In the genomic region with DNA sequence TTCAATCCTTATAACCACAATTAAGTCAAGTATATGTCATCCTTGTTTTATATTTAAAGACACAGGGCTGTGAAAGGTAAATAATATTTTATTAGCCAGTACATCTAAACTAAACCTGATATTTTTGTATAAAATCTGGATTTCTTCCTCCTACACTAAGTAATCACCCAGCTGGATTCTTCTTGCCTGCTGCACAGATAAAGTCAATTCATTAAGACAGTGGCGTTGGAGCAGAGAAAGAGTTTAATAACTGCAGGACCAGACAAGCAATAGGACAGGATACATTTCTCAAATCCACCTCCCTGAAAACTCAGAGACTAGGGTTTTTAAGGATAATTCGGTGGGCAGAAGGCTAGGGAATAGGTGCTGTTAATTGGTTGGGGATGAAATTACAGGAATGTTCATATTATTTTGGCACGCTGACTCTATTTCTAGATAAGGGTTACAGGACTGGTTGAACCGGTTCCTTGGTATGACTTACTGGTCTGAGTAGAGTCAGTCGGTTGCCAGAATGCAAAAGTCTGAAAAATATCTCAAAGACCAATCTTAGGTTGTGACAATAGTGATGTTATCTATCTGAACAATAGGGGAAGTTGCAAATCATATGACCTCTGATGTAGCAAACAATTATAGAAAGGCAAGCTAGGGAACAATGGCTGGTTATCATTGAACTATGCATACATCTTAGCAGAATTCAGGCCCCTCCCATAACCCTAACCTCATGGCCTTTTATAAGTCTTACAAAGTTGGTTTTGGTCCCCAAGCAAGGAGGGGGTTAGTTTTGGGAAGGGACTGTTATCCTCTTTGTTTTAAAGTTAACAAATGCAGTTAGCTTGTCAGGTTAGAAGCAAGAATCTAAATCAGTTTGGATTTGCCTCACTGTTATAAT, we compare ENCODE assay signal across 17 cellular contexts.
DNase-seq lines count a peak whose midpoint lies in the region; ATAC-seq, FAIRE-seq and TF ChIP-seq lines count a peak whose summit lies in the region.
"Had no signal": no experiment of that assay in that cellular context is flagged by ENCODE, and none has a peak within 500 bp of the region (broad histone marks: within the 10 kb centered on the region; RNA-seq: fewer than 3 reads in every experiment).

No MANE protein-coding gene starts in this region.

- no peak overlapping the region for H3K9ac ChIP-seq in kidney (ENCODE audit: low read length in 2 of 2)

- H3K27ac ChIP-seq in RWPE1: no peak overlapping the region
- H3K27ac ChIP-seq in thyroid gland: peak overlapping the region; percentile 72 to 85 (median 83)
- no peak overlapping the region for H3K27ac ChIP-seq in kidney (ENCODE audit: low read depth in 2 of 2, low read length in 2 of 2)
- H3K27ac ChIP-seq: ovary had no signal

- no peaks in the 10 kb centered on the region for H3K9me3 ChIP-seq in thyroid gland
- H3K9me3 ChIP-seq in kidney (ENCODE audit: control insufficient read depth in 1 of 2, low read length in 2 of 2): no peaks in the 10 kb centered on the region
- H3K9me3 ChIP-seq: ovary had no signal

- no peak for TF ChIP-seq POLR2A in thyroid gland (IDR thresholded peaks at IDR 0.05)

- peaks cover 28 to 31% of the 10 kb centered on the region in 2 donors for H3K4me1 ChIP-seq in thyroid gland
- H3K4me1 ChIP-seq in kidney (ENCODE audit: control insufficient read depth in 1 of 2, insufficient read depth in 1 of 2, low read depth in 1 of 2, low read length in 2 of 2): no peaks in the 10 kb centered on the region

- no peak for ATAC-seq in HG02981 (IDR thresholded peaks at IDR 0.05; ENCODE audit: unreplicated experiment)
- ATAC-seq: Panc1 had no signal

- TF ChIP-seq CTCF in RWPE1 (conservative IDR thresholded peaks at IDR 0.05; ENCODE audit: low read depth): no peak
- no peak for TF ChIP-seq CTCF in thyroid gland (IDR thresholded peaks at IDR 0.05)
- no peak for TF ChIP-seq CTCF in kidney (IDR thresholded peaks at IDR 0.05; ENCODE audit: borderline replicate concordance, extremely low read depth, insufficient read depth)

- intact Hi-C loops in thyroid gland (cut with DNase I) (no loop called here), kidney (cut with DNase I) (no loop called here)

- 31 to 43% methylated on average over 5 of the region's 5 CpGs for WGBS in thyroid gland, 2 donors

- DNase-seq in NCI-H2196 (lab: John Stamatoyannopoulos, UW; ENCODE audit: unreplicated experiment) (peak; percentile 50), NCI-H2196 treated with DMSO at 0.1 percent for 48 hours (lab: John Stamatoyannopoulos, UW; ENCODE audit: unreplicated experiment) (no peak), RWPE1 (ENCODE audit: low spot score) (peak; percentile 44), left kidney (ENCODE audit: low read depth, low spot score) (peak; percentile 37), thyroid gland (peak; percentile 30 to 37), kidney (no peak), GDM1 (lab: John Stamatoyannopoulos, UW) (no peak)
- DNase-seq: activated CD4-positive, alpha-beta memory T cell treated with anti-CD3 and anti-CD28 coated beads, Interleukin-2, amount 10 ng/mL, durations not matched to agents 7 days and 5 days; DND-41; KG1; NCI-H1417 treated with DMSO at 0.1 percent for 48 hours; NCI-H69; ovary; stimulated activated CD4-positive, alpha-beta T cell treated with anti-CD3 and anti-CD28 coated beads, Interleukin-12 subunit alpha, Interleukin-12 subunit beta, amount 100 ng/mL, for 4 hours; stimulated activated naive CD4-positive, alpha-beta T cell treated with Interleukin-2 at 50 U/mL for 16 hours had no signal

- FAIRE-seq in kidney (lab: Jason Lieb, UNC): no peak

- POLR2A ChIA-PET in RWPE1 (lab: Yijun Ruan, JAX; ENCODE audit: low non-redundant PET): no interaction called here

- H3K36me3 ChIP-seq in thyroid gland: no peaks in the 10 kb centered on the region
- H3K36me3 ChIP-seq in kidney (ENCODE audit: control insufficient read depth in 1 of 2, insufficient read depth in 2 of 2, low read length in 2 of 2): no peaks in the 10 kb centered on the region
- H3K36me3 ChIP-seq: ovary had no signal

- H3K27me3 ChIP-seq in thyroid gland: no peaks in the 10 kb centered on the region
- H3K27me3 ChIP-seq: ovary had no signal

- H3K4me3 ChIP-seq in thyroid gland (replicated peaks in 1 of 3) (no peak overlapping the region), kidney (ENCODE audit: low read length in 2 of 2) (no peak overlapping the region)
- H3K4me3 ChIP-seq: ovary had no signal

- CTCF ChIA-PET in RWPE1 (lab: Yijun Ruan, JAX): no interaction called here

Comparison
In these comparisons a context has a peak if more than half of its experiments do, and no peak if none do; other contexts are left out.
1. DNase-seq: peak in NCI-H2196 (single experiment), RWPE1 (single experiment), left kidney (single experiment) and thyroid gland (2 of 2); none in NCI-H2196 treated with DMSO at 0.1 percent for 48 hours (single experiment), kidney (single experiment) and GDM1 (single experiment).
2. H3K27ac ChIP-seq: peak in thyroid gland (3 of 3); none in RWPE1 (single experiment) and kidney (0 of 2).